8 cellular contexts compared by ENCODE assay signal in the genomic region with DNA sequence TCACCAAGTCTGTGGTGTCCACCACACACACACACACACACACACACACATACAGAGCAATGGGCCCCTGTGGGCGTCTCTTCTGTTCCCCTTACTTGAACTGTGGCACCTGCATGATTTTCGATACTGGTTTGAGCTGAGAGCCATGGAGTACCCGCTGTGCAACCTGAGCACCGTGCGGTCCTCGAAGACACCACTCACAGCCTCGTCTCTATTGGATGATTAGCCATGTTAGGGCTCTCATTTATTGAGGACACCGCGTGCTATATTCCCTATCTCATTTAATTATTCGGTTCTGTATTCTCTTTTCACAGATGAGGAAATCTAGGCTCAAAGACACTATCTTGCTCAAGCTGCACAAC. TPM values are rescaled to one million over a fixed set of nuclear protein-coding genes. Genes with fewer than 3 reads are reported as not detected.
A peak's percentile ranks its signal among the peaks of the same experiment; 100 is the strongest.
DNase-seq lines count a peak whose midpoint lies in the region; ATAC-seq, FAIRE-seq and TF ChIP-seq lines count a peak whose summit lies in the region.

No MANE protein-coding gene starts in this region.

- DNase-seq in Caco-2 (no peak), KBM-7 (peak; percentile 22), colonic mucosa (no peak), neuronal stem cell (ENCODE audit: low spot score) (no peak), HPDE6-E6E7 (ENCODE audit: extremely low spot score) (no peak), frontal cortex (ENCODE audit: low spot score in 2 of 2) (no peak), KG1 (lab: John Stamatoyannopoulos, UW) (no peak), PC-3 (no peak)

- in situ Hi-C loops in KBM-7 (cut with MboI; ENCODE audit: low pct_unique_long_range_greater_than_20kb, low sequenced_read_pairs) = no loop called here

- H3K9me3 Mint-ChIP-seq in Caco-2 (ENCODE audit: unreplicated experiment) = no peaks in the 10 kb centered on the region

- no peaks in the 10 kb centered on the region for H3K4me1 ChIP-seq in Caco-2
- peaks cover 9% of the 10 kb centered on the region for H3K4me1 ChIP-seq in colonic mucosa
- peaks cover 5 to 6% of the 10 kb centered on the region in 2 donors for H3K4me1 ChIP-seq in neuronal stem cell (ENCODE audit: control insufficient read depth in 2 of 2, insufficient read depth in 1 of 2, low read depth in 1 of 2, low read length in 2 of 2)
- no peaks in the 10 kb centered on the region for H3K4me1 ChIP-seq in PC-3 (ENCODE audit: insufficient read depth, low read length)

- no peak for FAIRE-seq in frontal cortex (lab: Jason Lieb, UNC)

- no peak overlapping the region for H3K18ac ChIP-seq in neuronal stem cell (ENCODE audit: low read length)

- H4K8ac ChIP-seq in neuronal stem cell (ENCODE audit: low read depth, low read length) = no peak overlapping the region

- no CpG with 5 or more reads among the region's 10 CpGs for WGBS in neuronal stem cell (ENCODE audit: extremely low coverage in 2 of 2, insufficient read length in 2 of 2, insufficient replicate concordance in 1 of 2), 2 donors

- TF ChIP-seq CTCF in Caco-2 (IDR thresholded peaks at IDR 0.05; ENCODE audit: insufficient read depth in 1 of 2, low read depth in 1 of 2, low read length in 1 of 2, severe bottlenecking in 1 of 2, unreplicated experiment in 1 of 2) = no peak
- no peak for TF ChIP-seq CTCF in colonic mucosa (IDR thresholded peaks at IDR 0.05)
- no peak for TF ChIP-seq CTCF in PC-3 (conservative IDR thresholded peaks at IDR 0.05; ENCODE audit: low read depth, low read length)

- H3K23ac ChIP-seq in neuronal stem cell (ENCODE audit: low read depth, low read length, poor library complexity) = no peak overlapping the region

- no peak overlapping the region for H3K14ac ChIP-seq in neuronal stem cell (ENCODE audit: low read length)

- H2BK120ac ChIP-seq in neuronal stem cell (ENCODE audit: low read depth, low read length) = no peak overlapping the region

- CTCF ChIA-PET in Caco-2 (lab: Charles Lee) = interaction anchor here (0.7 kb wide), 1 partner anchor 727 kb away, joined by 9 read pairs; no protein-coding TSS in a partner anchor
- CTCF ChIA-PET in PC-3 (lab: Charles Lee) = no interaction called here

- no peaks in the 10 kb centered on the region for H3K4me1 Mint-ChIP-seq in Caco-2 (ENCODE audit: low read depth, unreplicated experiment)

- H3K79me1 ChIP-seq in neuronal stem cell (ENCODE audit: low read depth, low read length) = no peaks in the 10 kb centered on the region

- H3K27me3 Mint-ChIP-seq in Caco-2 (ENCODE audit: insufficient read depth, unreplicated experiment) = peaks cover 18% of the 10 kb centered on the region

- no peaks in the 10 kb centered on the region for H3K36me3 ChIP-seq in Caco-2 (ENCODE audit: control insufficient read depth, insufficient read depth, low read length)
- H3K36me3 ChIP-seq in colonic mucosa = no peaks in the 10 kb centered on the region
- H3K36me3 ChIP-seq in neuronal stem cell (replicated peaks in 1 of 2; ENCODE audit: control insufficient read depth in 2 of 2, insufficient read depth in 2 of 2, low read length in 2 of 2) = peaks cover 0 to 25% of the 10 kb centered on the region in 2 donors
- H3K36me3 ChIP-seq in PC-3 (ENCODE audit: low read depth, low read length) = no peaks in the 10 kb centered on the region

- H4K20me1 ChIP-seq in PC-3 (ENCODE audit: low read length) = no peaks in the 10 kb centered on the region

- peak overlapping the region; percentile 98 for H3K4me2 ChIP-seq in neuronal stem cell (ENCODE audit: insufficient read depth, low read length, poor library complexity, severe bottlenecking)
- H3K4me2 ChIP-seq in PC-3 (ENCODE audit: low read length) = no peak overlapping the region

- H3K9ac ChIP-seq in colonic mucosa (ENCODE audit: low read depth in 2 of 2, low read length in 2 of 2) (peak overlapping the region in 1 of 2 donors; percentile 3), neuronal stem cell (ENCODE audit: low read depth, low read length, poor library complexity) (peak overlapping the region; percentile 24), PC-3 (ENCODE audit: low read length) (no peak overlapping the region)

- H2AK5ac ChIP-seq in neuronal stem cell (ENCODE audit: low read depth, low read length) = no peak overlapping the region

- H2BK5ac ChIP-seq in neuronal stem cell (ENCODE audit: low read length) = no peak overlapping the region

- no peaks in the 10 kb centered on the region for H3K79me2 ChIP-seq in PC-3 (ENCODE audit: low read length)

- H3K9me2 ChIP-seq in PC-3 (replicated peaks; ENCODE audit: low read length) = no peaks in the 10 kb centered on the region

- POLR2A ChIA-PET in Caco-2 (lab: Charles Lee) (no interaction called here), PC-3 (lab: Charles Lee; ENCODE audit: unreplicated experiment) (no interaction called here)

- no peak overlapping the region for H2BK12ac ChIP-seq in neuronal stem cell (ENCODE audit: low read length)

- no peak overlapping the region for H3K27ac Mint-ChIP-seq in Caco-2 (ENCODE audit: unreplicated experiment)

- no peaks in the 10 kb centered on the region for H3K36me3 Mint-ChIP-seq in Caco-2 (ENCODE audit: insufficient read depth, unreplicated experiment)

- ATAC-seq in PC-3 = no peak

- no peaks in the 10 kb centered on the region for H3K9me3 ChIP-seq in Caco-2
- H3K9me3 ChIP-seq in colonic mucosa = no peaks in the 10 kb centered on the region
- peaks cover 0 to under 1% of the 10 kb centered on the region in 2 donors for H3K9me3 ChIP-seq in neuronal stem cell (replicated peaks in 1 of 2; ENCODE audit: control insufficient read depth in 2 of 2, insufficient read depth in 1 of 2, low read depth in 1 of 2, low read length in 2 of 2)
- H3K9me3 ChIP-seq in PC-3 (ENCODE audit: low read length) = no peaks in the 10 kb centered on the region

- BruUV-seq in Caco-2 (replicated peaks; lab: Mats Ljungman, UMichigan) = no TSS peak
- BruUV-seq in PC-3 (replicated peaks; lab: Mats Ljungman, UMichigan) = no TSS peak

- no peaks in the 10 kb centered on the region; the same call in 1 of the 2 replicates for H3K27me3 ChIP-seq in Caco-2 (replicated peaks; ENCODE audit: control insufficient read depth, insufficient read depth, low read length)
- H3K27me3 ChIP-seq in colonic mucosa = peaks cover 8% of the 10 kb centered on the region
- peaks cover 2 to 38% (median 37%) of the 10 kb centered on the region in 3 experiments for H3K27me3 ChIP-seq in neuronal stem cell (ENCODE audit: control insufficient read depth in 3 of 3, insufficient read depth in 3 of 3, low read depth in 1 of 3, low read length in 3 of 3)
- peaks cover 60% of the 10 kb centered on the region for H3K27me3 ChIP-seq in PC-3 (ENCODE audit: low read length)

- H4K91ac ChIP-seq in neuronal stem cell (ENCODE audit: low read depth, low read length, poor library complexity) = no peak overlapping the region

- intact Hi-C loops in Caco-2 (cut with micrococcal nuclease; ENCODE audit: unreplicated experiment) = no loop called here
- intact Hi-C loops in colonic mucosa (cut with DNase I) = no loop called here
- intact Hi-C loops in PC-3 (cut with micrococcal nuclease) = no loop called here

- H3K27ac ChIP-seq in colonic mucosa (no peak overlapping the region), neuronal stem cell (replicated peaks; ENCODE audit: low read length) (no peak overlapping the region), PC-3 (ENCODE audit: low read length) (no peak overlapping the region)

- no peak overlapping the region for H2BK15ac ChIP-seq in neuronal stem cell (ENCODE audit: low read length)

- no peak overlapping the region for H3K4me3 Mint-ChIP-seq in Caco-2 (ENCODE audit: unreplicated experiment)

- H3K4ac ChIP-seq in neuronal stem cell (ENCODE audit: low read length) = no peak overlapping the region

- peak overlapping the region; percentile 5; the same call in 1 of the 2 replicates for H3K4me3 ChIP-seq in Caco-2 (ENCODE audit: low read depth, low read length)
- peak overlapping the region; percentile 65 for H3K4me3 ChIP-seq in colonic mucosa
- peak overlapping the region; percentile 74 to 90 for H3K4me3 ChIP-seq in neuronal stem cell (ENCODE audit: low read length in 2 of 2)
- H3K4me3 ChIP-seq in PC-3 (ENCODE audit: low read length) = no peak overlapping the region

- peak overlapping the region; percentile 96 for H2AFZ ChIP-seq in neuronal stem cell (ENCODE audit: low read length)
- H2AFZ ChIP-seq in PC-3 (ENCODE audit: low read length) = no peak overlapping the region

- H3F3A ChIP-seq in PC-3 (ENCODE audit: low read length, unreplicated experiment) = no peaks in the 10 kb centered on the region

RNA-seq across cellular contexts. Expression of a gene that starts 0.6 kb away (rescaled TPM):
- total RNA-seq in Caco-2 (2022) = 0.05 and 0.20 TPM in 2 replicates
- total RNA-seq in colonic mucosa = 1 to 10 TPM; 2.2 to 3.6 TPM
- polyA plus RNA-seq in neuronal stem cell (2013, experiment 1 of 2) = 4.9 TPM
- 4.3 TPM for polyA plus RNA-seq in neuronal stem cell (2013, experiment 2 of 2)
- 32.6 TPM for total RNA-seq in frontal cortex
- total RNA-seq in PC-3 (2014; rRNA removed) = 0.06 TPM in 1 of 2 replicates, not detected in the other
